29 cellular contexts compared by ENCODE assay signal in the genomic region with DNA sequence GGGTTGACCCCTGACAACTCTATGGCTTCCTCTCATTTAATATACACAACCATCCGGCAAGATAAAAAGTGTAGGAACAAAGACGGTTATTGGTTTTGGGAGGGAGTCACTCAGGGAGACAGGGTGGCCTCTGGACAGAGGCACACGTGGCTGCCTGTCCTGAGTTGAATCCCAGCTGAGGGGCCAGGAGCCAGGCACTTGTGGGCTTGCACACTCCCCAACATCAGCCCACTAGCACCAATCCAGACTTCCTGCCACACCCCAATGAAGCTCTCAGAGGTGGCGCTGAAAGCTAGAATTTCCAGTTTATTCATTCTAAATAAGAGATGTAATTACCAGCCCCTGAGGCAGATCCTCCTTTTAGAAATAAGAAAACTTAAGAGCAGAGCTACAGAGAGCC. TPM values are rescaled to one million over a fixed set of nuclear protein-coding genes. Genes with fewer than 3 reads are reported as not detected.
DNase-seq lines count a peak whose midpoint lies in the region; ATAC-seq, FAIRE-seq and TF ChIP-seq lines count a peak whose summit lies in the region.
"Had no signal": no experiment of that assay in that cellular context is flagged by ENCODE, and none has a peak within 500 bp of the region (broad histone marks: within the 10 kb centered on the region; RNA-seq: fewer than 3 reads in every experiment).

No MANE protein-coding gene starts in this region.

- H3K4me2 ChIP-seq in GM23248 (ENCODE audit: unreplicated experiment) = no peak overlapping the region

- H3K4me3 ChIP-seq in epithelial cell of esophagus (ENCODE audit: low read length) (no peak overlapping the region), pancreas (no peak overlapping the region), GM23248 (no peak overlapping the region)
- H3K4me3 ChIP-seq: GM12878, SJCRH30 had no signal

- H3K9me3 ChIP-seq in pancreas (no peaks in the 10 kb centered on the region), GM23248 (ENCODE audit: low read depth) (no peaks in the 10 kb centered on the region)
- H3K9me3 ChIP-seq: BE2C, Caco-2, SJCRH30 had no signal

- H3K4me1 Mint-ChIP-seq in natural killer cell treated with Interleukin-12 subunit alpha and Interleukin-12 subunit beta and Interleukin-15 and Interleukin-18, amount 100 ng/mL, for 72 hours (ENCODE audit: low read depth in 2 of 2) = peaks cover 14% of the 10 kb centered on the region in 2 donors
- peaks cover 20 to 23% of the 10 kb centered on the region in 2 donors for H3K4me1 Mint-ChIP-seq in natural killer cell

- H3K27me3 Mint-ChIP-seq in natural killer cell treated with Interleukin-12 subunit alpha and Interleukin-12 subunit beta and Interleukin-15 and Interleukin-18, amount 100 ng/mL, for 72 hours = no peaks in the 10 kb centered on the region
- no peaks in the 10 kb centered on the region for H3K27me3 Mint-ChIP-seq in natural killer cell (ENCODE audit: low read depth in 2 of 2)

- H3K36me3 ChIP-seq in pancreas = no peaks in the 10 kb centered on the region
- no peaks in the 10 kb centered on the region for H3K36me3 ChIP-seq in GM23248 (ENCODE audit: low read depth)

- FAIRE-seq in pancreas (lab: Jason Lieb, UNC) = no peak
- FAIRE-seq: GM12878, H54, HepG2, RCC 7860 had no signal

- H4K20me1 ChIP-seq in GM23248 (ENCODE audit: insufficient read depth) = no peaks in the 10 kb centered on the region

- no peaks in the 10 kb centered on the region for H3K79me2 ChIP-seq in GM23248 (ENCODE audit: insufficient read depth)

- H3K9me3 Mint-ChIP-seq in natural killer cell treated with Interleukin-12 subunit alpha and Interleukin-12 subunit beta and Interleukin-15 and Interleukin-18, amount 100 ng/mL, for 72 hours = no peaks in the 10 kb centered on the region
- H3K9me3 Mint-ChIP-seq in natural killer cell = no peaks in the 10 kb centered on the region

- peaks cover 27 to 55% (median 39%) of the 10 kb centered on the region in 3 donors for H3K4me1 ChIP-seq in pancreas
- no peaks in the 10 kb centered on the region for H3K4me1 ChIP-seq in GM23248 (ENCODE audit: insufficient read depth)
- H3K4me1 ChIP-seq: Caco-2 had no signal

- 45 to 51% methylated on average over 4 of the region's 4 CpGs for WGBS in pancreas, 2 donors
- 58 to 64% methylated on average over 4 of the region's 4 CpGs for WGBS in GM23248 (ENCODE audit: low coverage in 1 of 2, low lambda C conversion rate in 2 of 2, missing lambda C conversion rate in 2 of 2), 2 experiments

- H3K27ac Mint-ChIP-seq in natural killer cell treated with Interleukin-12 subunit alpha and Interleukin-12 subunit beta and Interleukin-15 and Interleukin-18, amount 100 ng/mL, for 72 hours = no peak overlapping the region
- H3K27ac Mint-ChIP-seq in natural killer cell = no peak overlapping the region
- H3K27ac Mint-ChIP-seq: CD4-positive, CD25-positive, alpha-beta regulatory T cell had no signal

- H2AFZ ChIP-seq in GM23248 = no peak overlapping the region

- peak; percentile 8 for DNase-seq in natural killer cell treated with Interleukin-12 subunit alpha and Interleukin-12 subunit beta and Interleukin-15 and Interleukin-18, amount 100 ng/mL, for 72 hours (ENCODE audit: low spot score)
- no peak for DNase-seq in natural killer cell
- DNase-seq in epithelial cell of esophagus (ENCODE audit: low read depth) = peak; percentile 18
- peak in 1 of 6 donors; percentile 39 for DNase-seq in pancreas
- no peak for DNase-seq in globus pallidus (ENCODE audit: low spot score)
- no peak for DNase-seq in GM23248
- no peak for DNase-seq in NOMO-1 treated with dmso at 0.1 percent for 144 hours (lab: John Stamatoyannopoulos, UW; ENCODE audit: unreplicated experiment)
- DNase-seq: BE2C; CD4-positive, CD25-positive, alpha-beta regulatory T cell; DMS 273 treated with DMSO at 0.1 percent for 48 hours; DMS79 treated with DMSO at 0.1 percent for 48 hours; KBM-7; MM.1S; NCI-H1048; NCI-H1417 treated with DMSO at 0.1 percent for 48 hours; NCI-H187; NCI-H2107; NCI-H2227 treated with DMSO at 0.1 percent for 48 hours; NCI-H510A; NCI-H82; OCI-M1; SJCRH30 had no signal

- H3K4me3 Mint-ChIP-seq in natural killer cell treated with Interleukin-12 subunit alpha and Interleukin-12 subunit beta and Interleukin-15 and Interleukin-18, amount 100 ng/mL, for 72 hours = no peak overlapping the region
- H3K4me3 Mint-ChIP-seq in natural killer cell = no peak overlapping the region
- H3K4me3 Mint-ChIP-seq: CD4-positive, CD25-positive, alpha-beta regulatory T cell had no signal

- no peaks in the 10 kb centered on the region for H3K36me3 Mint-ChIP-seq in natural killer cell treated with Interleukin-12 subunit alpha and Interleukin-12 subunit beta and Interleukin-15 and Interleukin-18, amount 100 ng/mL, for 72 hours
- H3K36me3 Mint-ChIP-seq in natural killer cell = no peaks in the 10 kb centered on the region

- in situ Hi-C loops in GM23248 (cut with MboI) = no loop called here

- no peaks in the 10 kb centered on the region for H3K27me3 ChIP-seq in pancreas
- peaks cover 6% of the 10 kb centered on the region; the same call in 1 of the 2 replicates for H3K27me3 ChIP-seq in GM23248 (replicated peaks; ENCODE audit: insufficient read depth)
- H3K27me3 ChIP-seq: BE2C, SJCRH30 had no signal

- no peaks in the 10 kb centered on the region for H3F3A ChIP-seq in GM23248 (ENCODE audit: insufficient read depth)

- TF ChIP-seq CTCF in natural killer cell (IDR thresholded peaks at IDR 0.05) = no peak
- no peak for TF ChIP-seq CTCF in epithelial cell of esophagus (IDR thresholded peaks at IDR 0.05; ENCODE audit: insufficient read depth, low read depth, low read length, missing control alignments)
- no peak for TF ChIP-seq CTCF in pancreas (IDR thresholded peaks at IDR 0.05)

- peak overlapping the region in 3 of 4 donors; percentile 10 to 66 (median 55) for H3K27ac ChIP-seq in pancreas
- no peak overlapping the region for H3K27ac ChIP-seq in GM23248
- H3K27ac ChIP-seq: HL-60, SJCRH30 had no signal

- ATAC-seq in natural killer cell treated with Interleukin-12 subunit alpha and Interleukin-12 subunit beta and Interleukin-15 and Interleukin-18, amount 100 ng/mL, for 72 hours = no peak
- ATAC-seq in natural killer cell (no peak), pancreas (no peak)
- ATAC-seq: GM12878, HepG2 had no signal

- H3K9ac ChIP-seq in GM23248 = no peak overlapping the region

- no peaks in the 10 kb centered on the region for H3K9me2 ChIP-seq in GM23248 (ENCODE audit: insufficient read depth)

- intact Hi-C loops in natural killer cell (cut with micrococcal nuclease) = no loop called here
- intact Hi-C loops in pancreas (cut with DNase I) = no loop called here

RNA-seq across cellular contexts. Expression of a gene that starts 16.4 kb away (rescaled TPM):
- not detected for total RNA-seq in natural killer cell treated with Interleukin-12 subunit alpha and Interleukin-12 subunit beta and Interleukin-15 and Interleukin-18, amount 100 ng/mL, for 72 hours
- total RNA-seq in natural killer cell = not detected
- 10 to 100 TPM in 5 of 6 donors, 1 to 10 TPM in 1; 9.2 to 20.2 (median 12.1) TPM for total RNA-seq in pancreas
- 1 to 10 TPM; 2.6 to 7.6 TPM for polyA plus RNA-seq in pancreas
- total RNA-seq in GM23248 (2014; rRNA removed; shearing (Covaris generic)) = not detected in 2 replicates
- polyA plus RNA-seq in GM23248 (2016; fragmentation: Nextera tagmentation; extraction: Ambion mirVana) = not detected in 2 replicates
- total RNA-seq: Caco-2; CD4-positive, CD25-positive, alpha-beta regulatory T cell; GM12878; HepG2; HT-29 had no signal
- polyA plus RNA-seq: CD4-positive, CD25-positive, alpha-beta regulatory T cell; GM12878; HepG2 had no signal

Comparison
In these comparisons a context has a peak if more than half of its experiments do, and no peak if none do; other contexts are left out.
1. DNase-seq: peak in natural killer cell treated with Interleukin-12 subunit alpha and Interleukin-12 subunit beta and Interleukin-15 and Interleukin-18, amount 100 ng/mL, for 72 hours (single experiment) and epithelial cell of esophagus (single experiment); none in natural killer cell (single experiment), globus pallidus (single experiment), GM23248 (single experiment) and NOMO-1 treated with dmso at 0.1 percent for 144 hours (single experiment).
2. RNA of a gene that starts 16.4 kb away (total RNA-seq): 9.2 to 20.2 TPM in pancreas; not detected in natural killer cell treated with Interleukin-12 subunit alpha and Interleukin-12 subunit beta and Interleukin-15 and Interleukin-18, amount 100 ng/mL, for 72 hours, not detected in natural killer cell and not detected in GM23248; every median in the first group is over 10 times any median in the second.